Comparison of ENCODE assay signal across 24 cellular contexts in genomic region chr7:13041368-13041988, GRCh38.
"Had no signal": no experiment of that assay in that cellular context is flagged by ENCODE, and none has a peak within 500 bp of the region (broad histone marks: within the 10 kb centered on the region; RNA-seq: fewer than 3 reads in every experiment).

No MANE protein-coding gene starts in this region.

- ATAC-seq: left lung; sciatic nerve; stimulated activated naive B cell treated with anti-CD40 and anti-IgM and Interleukin-4, amounts not matched to agents 10 μg/mL and 1 μg/mL and 100 μg/mL, for 72 hours; WTC11 had no signal

- H3K9me3 Mint-ChIP-seq: activated naive CD4-positive, alpha-beta T cell treated with anti-CD3 and anti-CD28 coated beads, Interleukin-2, amount 50 U/mL, for 24 hours; stimulated activated naive B cell treated with anti-CD40 and anti-IgM and Interleukin-4, amounts not matched to agents 10 μg/mL and 1 μg/mL and 100 μg/mL, for 72 hours had no signal

- H3K79me2 ChIP-seq: hepatocyte had no signal

- H3K4me2 ChIP-seq: hepatocyte had no signal

- H3K27ac Mint-ChIP-seq: activated naive CD4-positive, alpha-beta T cell treated with anti-CD3 and anti-CD28 coated beads, Interleukin-2, amount 50 U/mL, for 24 hours; immature natural killer cell; nephron; stimulated activated naive B cell treated with anti-CD40 and anti-IgM and Interleukin-4, amounts not matched to agents 10 μg/mL and 1 μg/mL and 100 μg/mL, for 72 hours; WTC11 had no signal

- H3K4me3 Mint-ChIP-seq: activated naive CD4-positive, alpha-beta T cell treated with anti-CD3 and anti-CD28 coated beads, Interleukin-2, amount 50 U/mL, for 24 hours; immature natural killer cell; nephron; stimulated activated naive B cell treated with anti-CD40 and anti-IgM and Interleukin-4, amounts not matched to agents 10 μg/mL and 1 μg/mL and 100 μg/mL, for 72 hours; WTC11 had no signal

- H3K36me3 ChIP-seq: ascending aorta, brain microvascular endothelial cell, left lung, transverse colon, vagina had no signal

- H3K27ac ChIP-seq: ascending aorta, brain microvascular endothelial cell, hepatocyte, left lung, transverse colon, vagina had no signal

- H2AFZ ChIP-seq: hepatocyte had no signal

- H3K4me3 ChIP-seq: ascending aorta, hepatocyte, left lung, smooth muscle cell, transverse colon, vagina had no signal

- H3K27me3 ChIP-seq: ascending aorta, brain microvascular endothelial cell, hepatocyte, left lung, transverse colon, vagina had no signal

- DNase-seq: activated gamma-delta T cell treated with Interleukin-2 at 50 U/mL for 16 hours; activated T-cell treated with anti-CD3 and anti-CD28 coated beads, Interleukin-2, amount 50 U/mL, for 1 hour; brain microvascular endothelial cell; central memory CD4-positive, alpha-beta T cell; dermis blood vessel endothelial cell; effector CD8-positive, alpha-beta T cell; erythroblast; foreskin melanocyte; immature natural killer cell; midbrain; occipital lobe; stimulated activated CD4-positive, alpha-beta T cell treated with anti-CD3 and anti-CD28 coated beads, Interleukin-15, amount 100 ng/mL, for 24 hours; stimulated activated naive B cell treated with anti-CD40 and anti-IgM and Interleukin-4, amounts not matched to agents 10 μg/mL and 1 μg/mL and 100 μg/mL, for 72 hours; T-helper 9 cell; transverse colon had no signal

- H3K36me3 Mint-ChIP-seq: activated naive CD4-positive, alpha-beta T cell treated with anti-CD3 and anti-CD28 coated beads, Interleukin-2, amount 50 U/mL, for 24 hours; immature natural killer cell; stimulated activated naive B cell treated with anti-CD40 and anti-IgM and Interleukin-4, amounts not matched to agents 10 μg/mL and 1 μg/mL and 100 μg/mL, for 72 hours had no signal

- H3K4me1 Mint-ChIP-seq: activated naive CD4-positive, alpha-beta T cell treated with anti-CD3 and anti-CD28 coated beads, Interleukin-2, amount 50 U/mL, for 24 hours; immature natural killer cell; WTC11 had no signal

- H3K4me1 ChIP-seq: ascending aorta, left lung, transverse colon, vagina had no signal

- H3K9me3 ChIP-seq: left lung, transverse colon, vagina had no signal
